1 cellular context compared by ENCODE assay signal in the genomic region with DNA sequence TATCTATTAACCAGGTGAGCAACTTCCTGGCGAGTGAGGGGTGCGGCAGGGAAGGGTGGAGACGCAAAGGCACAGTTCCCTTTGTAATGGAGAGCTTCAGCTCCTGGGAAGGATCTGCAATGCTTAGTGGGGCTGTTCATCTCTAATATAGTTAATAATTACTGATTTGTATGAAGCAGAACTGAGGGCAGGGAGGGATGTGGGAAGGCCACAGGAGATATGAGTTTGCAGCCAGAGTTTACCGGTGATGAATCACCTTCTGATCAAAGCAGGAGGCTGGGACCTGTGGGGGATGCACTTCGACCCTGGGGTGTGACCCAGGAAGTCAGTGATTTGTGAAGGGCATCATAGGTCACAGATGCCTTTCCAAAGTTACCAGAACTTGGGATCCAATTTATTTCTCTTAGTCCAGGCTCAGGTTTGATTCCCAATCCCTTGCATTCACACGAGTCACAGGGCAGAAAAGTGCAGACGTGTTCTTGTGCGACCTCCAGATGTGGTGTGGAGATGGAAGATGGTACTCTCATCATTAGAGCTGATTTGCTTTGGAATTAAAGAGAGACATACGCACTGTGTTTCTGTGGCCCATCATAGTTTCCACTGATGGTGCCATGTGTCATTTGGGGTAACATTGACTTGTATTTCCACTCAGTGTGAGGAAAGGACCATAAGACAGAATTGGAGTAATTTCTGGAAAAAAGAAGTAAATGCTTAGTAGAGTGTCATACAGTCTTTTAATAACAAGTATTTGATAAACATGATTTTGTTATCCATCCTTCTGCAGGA.
TF ChIP-seq lines count a peak whose summit lies in the region.

No MANE protein-coding gene starts in this region.

TF ChIP-seq in HepG2, 621 proteins besides CTCF, POLR2A, EP300 and RAD21 (continued from another document and continues in another):
- TF ChIP-seq, protein P1, sequence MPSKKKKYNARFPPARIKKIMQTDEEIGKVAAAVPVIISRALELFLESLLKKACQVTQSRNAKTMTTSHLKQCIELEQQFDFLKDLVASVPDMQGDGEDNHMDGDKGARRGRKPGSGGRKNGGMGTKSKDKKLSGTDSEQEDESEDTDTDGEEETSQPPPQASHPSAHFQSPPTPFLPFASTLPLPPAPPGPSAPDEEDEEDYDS (CRISPR knock-in tag; IDR thresholded peaks at IDR 0.05) = peak; percentile 60; the same call in 1 of the 2 replicates
- TF ChIP-seq, protein P2, sequence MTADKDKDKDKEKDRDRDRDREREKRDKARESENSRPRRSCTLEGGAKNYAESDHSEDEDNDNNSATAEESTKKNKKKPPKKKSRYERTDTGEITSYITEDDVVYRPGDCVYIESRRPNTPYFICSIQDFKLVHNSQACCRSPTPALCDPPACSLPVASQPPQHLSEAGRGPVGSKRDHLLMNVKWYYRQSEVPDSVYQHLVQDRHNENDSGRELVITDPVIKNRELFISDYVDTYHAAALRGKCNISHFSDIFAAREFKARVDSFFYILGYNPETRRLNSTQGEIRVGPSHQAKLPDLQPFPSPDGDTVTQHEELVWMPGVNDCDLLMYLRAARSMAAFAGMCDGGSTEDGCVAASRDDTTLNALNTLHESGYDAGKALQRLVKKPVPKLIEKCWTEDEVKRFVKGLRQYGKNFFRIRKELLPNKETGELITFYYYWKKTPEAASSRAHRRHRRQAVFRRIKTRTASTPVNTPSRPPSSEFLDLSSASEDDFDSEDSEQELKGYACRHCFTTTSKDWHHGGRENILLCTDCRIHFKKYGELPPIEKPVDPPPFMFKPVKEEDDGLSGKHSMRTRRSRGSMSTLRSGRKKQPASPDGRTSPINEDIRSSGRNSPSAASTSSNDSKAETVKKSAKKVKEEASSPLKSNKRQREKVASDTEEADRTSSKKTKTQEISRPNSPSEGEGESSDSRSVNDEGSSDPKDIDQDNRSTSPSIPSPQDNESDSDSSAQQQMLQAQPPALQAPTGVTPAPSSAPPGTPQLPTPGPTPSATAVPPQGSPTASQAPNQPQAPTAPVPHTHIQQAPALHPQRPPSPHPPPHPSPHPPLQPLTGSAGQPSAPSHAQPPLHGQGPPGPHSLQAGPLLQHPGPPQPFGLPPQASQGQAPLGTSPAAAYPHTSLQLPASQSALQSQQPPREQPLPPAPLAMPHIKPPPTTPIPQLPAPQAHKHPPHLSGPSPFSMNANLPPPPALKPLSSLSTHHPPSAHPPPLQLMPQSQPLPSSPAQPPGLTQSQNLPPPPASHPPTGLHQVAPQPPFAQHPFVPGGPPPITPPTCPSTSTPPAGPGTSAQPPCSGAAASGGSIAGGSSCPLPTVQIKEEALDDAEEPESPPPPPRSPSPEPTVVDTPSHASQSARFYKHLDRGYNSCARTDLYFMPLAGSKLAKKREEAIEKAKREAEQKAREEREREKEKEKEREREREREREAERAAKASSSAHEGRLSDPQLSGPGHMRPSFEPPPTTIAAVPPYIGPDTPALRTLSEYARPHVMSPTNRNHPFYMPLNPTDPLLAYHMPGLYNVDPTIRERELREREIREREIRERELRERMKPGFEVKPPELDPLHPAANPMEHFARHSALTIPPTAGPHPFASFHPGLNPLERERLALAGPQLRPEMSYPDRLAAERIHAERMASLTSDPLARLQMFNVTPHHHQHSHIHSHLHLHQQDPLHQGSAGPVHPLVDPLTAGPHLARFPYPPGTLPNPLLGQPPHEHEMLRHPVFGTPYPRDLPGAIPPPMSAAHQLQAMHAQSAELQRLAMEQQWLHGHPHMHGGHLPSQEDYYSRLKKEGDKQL (CRISPR knock-in tag; IDR thresholded peaks at IDR 0.05; ENCODE audit: low read depth) = 0 out of 2 replicates have a peak, but pooled peaks have one; percentile 59
- TF ChIP-seq GTF2F1 (IDR thresholded peaks at IDR 0.05; ENCODE audit: low read length) = no peak
- TF ChIP-seq, protein P3, sequence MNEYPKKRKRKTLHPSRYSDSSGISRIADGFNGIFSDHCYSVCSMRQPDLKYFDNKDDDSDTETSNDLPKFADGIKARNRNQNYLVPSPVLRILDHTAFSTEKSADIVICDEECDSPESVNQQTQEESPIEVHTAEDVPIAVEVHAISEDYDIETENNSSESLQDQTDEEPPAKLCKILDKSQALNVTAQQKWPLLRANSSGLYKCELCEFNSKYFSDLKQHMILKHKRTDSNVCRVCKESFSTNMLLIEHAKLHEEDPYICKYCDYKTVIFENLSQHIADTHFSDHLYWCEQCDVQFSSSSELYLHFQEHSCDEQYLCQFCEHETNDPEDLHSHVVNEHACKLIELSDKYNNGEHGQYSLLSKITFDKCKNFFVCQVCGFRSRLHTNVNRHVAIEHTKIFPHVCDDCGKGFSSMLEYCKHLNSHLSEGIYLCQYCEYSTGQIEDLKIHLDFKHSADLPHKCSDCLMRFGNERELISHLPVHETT (CRISPR knock-in tag; conservative IDR thresholded peaks at IDR 0.05) = no peak
- TF ChIP-seq KLF13 (CRISPR knock-in tag; IDR thresholded peaks at IDR 0.05) = no peak
- TF ChIP-seq, protein P4, sequence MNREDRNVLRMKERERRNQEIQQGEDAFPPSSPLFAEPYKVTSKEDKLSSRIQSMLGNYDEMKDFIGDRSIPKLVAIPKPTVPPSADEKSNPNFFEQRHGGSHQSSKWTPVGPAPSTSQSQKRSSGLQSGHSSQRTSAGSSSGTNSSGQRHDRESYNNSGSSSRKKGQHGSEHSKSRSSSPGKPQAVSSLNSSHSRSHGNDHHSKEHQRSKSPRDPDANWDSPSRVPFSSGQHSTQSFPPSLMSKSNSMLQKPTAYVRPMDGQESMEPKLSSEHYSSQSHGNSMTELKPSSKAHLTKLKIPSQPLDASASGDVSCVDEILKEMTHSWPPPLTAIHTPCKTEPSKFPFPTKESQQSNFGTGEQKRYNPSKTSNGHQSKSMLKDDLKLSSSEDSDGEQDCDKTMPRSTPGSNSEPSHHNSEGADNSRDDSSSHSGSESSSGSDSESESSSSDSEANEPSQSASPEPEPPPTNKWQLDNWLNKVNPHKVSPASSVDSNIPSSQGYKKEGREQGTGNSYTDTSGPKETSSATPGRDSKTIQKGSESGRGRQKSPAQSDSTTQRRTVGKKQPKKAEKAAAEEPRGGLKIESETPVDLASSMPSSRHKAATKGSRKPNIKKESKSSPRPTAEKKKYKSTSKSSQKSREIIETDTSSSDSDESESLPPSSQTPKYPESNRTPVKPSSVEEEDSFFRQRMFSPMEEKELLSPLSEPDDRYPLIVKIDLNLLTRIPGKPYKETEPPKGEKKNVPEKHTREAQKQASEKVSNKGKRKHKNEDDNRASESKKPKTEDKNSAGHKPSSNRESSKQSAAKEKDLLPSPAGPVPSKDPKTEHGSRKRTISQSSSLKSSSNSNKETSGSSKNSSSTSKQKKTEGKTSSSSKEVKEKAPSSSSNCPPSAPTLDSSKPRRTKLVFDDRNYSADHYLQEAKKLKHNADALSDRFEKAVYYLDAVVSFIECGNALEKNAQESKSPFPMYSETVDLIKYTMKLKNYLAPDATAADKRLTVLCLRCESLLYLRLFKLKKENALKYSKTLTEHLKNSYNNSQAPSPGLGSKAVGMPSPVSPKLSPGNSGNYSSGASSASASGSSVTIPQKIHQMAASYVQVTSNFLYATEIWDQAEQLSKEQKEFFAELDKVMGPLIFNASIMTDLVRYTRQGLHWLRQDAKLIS (CRISPR knock-in tag; IDR thresholded peaks at IDR 0.05) = no peak
- TF ChIP-seq, protein P5, sequence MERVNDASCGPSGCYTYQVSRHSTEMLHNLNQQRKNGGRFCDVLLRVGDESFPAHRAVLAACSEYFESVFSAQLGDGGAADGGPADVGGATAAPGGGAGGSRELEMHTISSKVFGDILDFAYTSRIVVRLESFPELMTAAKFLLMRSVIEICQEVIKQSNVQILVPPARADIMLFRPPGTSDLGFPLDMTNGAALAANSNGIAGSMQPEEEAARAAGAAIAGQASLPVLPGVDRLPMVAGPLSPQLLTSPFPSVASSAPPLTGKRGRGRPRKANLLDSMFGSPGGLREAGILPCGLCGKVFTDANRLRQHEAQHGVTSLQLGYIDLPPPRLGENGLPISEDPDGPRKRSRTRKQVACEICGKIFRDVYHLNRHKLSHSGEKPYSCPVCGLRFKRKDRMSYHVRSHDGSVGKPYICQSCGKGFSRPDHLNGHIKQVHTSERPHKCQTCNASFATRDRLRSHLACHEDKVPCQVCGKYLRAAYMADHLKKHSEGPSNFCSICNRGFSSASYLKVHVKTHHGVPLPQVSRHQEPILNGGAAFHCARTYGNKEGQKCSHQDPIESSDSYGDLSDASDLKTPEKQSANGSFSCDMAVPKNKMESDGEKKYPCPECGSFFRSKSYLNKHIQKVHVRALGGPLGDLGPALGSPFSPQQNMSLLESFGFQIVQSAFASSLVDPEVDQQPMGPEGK (CRISPR knock-in tag; IDR thresholded peaks at IDR 0.05) = peak; percentile 72
- TF ChIP-seq NR2F2 (IDR thresholded peaks at IDR 0.05; ENCODE audit: borderline replicate concordance, low read depth) = peak; percentile 96
- no peak for TF ChIP-seq ZNF782 (CRISPR knock-in tag; IDR thresholded peaks at IDR 0.05; ENCODE audit: borderline replicate concordance)
- TF ChIP-seq CREB1 (IDR thresholded peaks at IDR 0.05) = no peak
- no peak for TF ChIP-seq CREB1 (CRISPR knock-in tag; IDR thresholded peaks at IDR 0.05)
- no peak for TF ChIP-seq ZIK1 (CRISPR knock-in tag; IDR thresholded peaks at IDR 0.05; ENCODE audit: borderline replicate concordance, low read depth)
- no peak for TF ChIP-seq ZNF549 (CRISPR knock-in tag; IDR thresholded peaks at IDR 0.05)
- TF ChIP-seq, protein P6, sequence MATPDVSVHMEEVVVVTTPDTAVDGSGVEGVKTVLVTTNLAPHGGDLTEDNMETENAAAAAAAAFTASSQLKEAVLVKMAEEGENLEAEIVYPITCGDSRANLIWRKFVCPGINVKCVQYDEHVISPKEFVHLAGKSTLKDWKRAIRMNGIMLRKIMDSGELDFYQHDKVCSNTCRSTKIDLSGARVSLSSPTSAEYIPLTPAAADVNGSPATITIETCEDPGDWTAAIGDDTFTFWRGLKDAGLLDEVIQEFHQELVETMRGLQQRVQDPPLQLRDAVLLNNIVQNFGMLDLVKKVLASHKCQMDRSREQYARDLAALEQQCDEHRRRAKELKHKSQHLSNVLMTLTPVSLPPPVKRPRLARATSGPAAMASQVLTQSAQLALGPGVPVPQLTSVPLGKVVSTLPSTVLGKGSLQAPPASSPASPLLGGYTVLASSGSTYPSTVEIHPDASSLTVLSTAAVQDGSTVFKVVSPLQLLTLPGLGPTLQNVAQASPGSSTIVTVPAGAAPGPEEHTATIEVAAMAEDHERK (CRISPR knock-in tag; IDR thresholded peaks at IDR 0.05; ENCODE audit: low read depth) = no peak
- peak; percentile 74 for TF ChIP-seq ZNF652 (CRISPR knock-in tag; IDR thresholded peaks at IDR 0.05; ENCODE audit: borderline replicate concordance, low read depth)
- peak; percentile 51; the same call in 1 of the 2 replicates for TF ChIP-seq ZNF331 (CRISPR knock-in tag; IDR thresholded peaks at IDR 0.05)
- peak; percentile 60 for TF ChIP-seq GABPB1 (CRISPR knock-in tag; IDR thresholded peaks at IDR 0.05)
- TF ChIP-seq, protein P7, sequence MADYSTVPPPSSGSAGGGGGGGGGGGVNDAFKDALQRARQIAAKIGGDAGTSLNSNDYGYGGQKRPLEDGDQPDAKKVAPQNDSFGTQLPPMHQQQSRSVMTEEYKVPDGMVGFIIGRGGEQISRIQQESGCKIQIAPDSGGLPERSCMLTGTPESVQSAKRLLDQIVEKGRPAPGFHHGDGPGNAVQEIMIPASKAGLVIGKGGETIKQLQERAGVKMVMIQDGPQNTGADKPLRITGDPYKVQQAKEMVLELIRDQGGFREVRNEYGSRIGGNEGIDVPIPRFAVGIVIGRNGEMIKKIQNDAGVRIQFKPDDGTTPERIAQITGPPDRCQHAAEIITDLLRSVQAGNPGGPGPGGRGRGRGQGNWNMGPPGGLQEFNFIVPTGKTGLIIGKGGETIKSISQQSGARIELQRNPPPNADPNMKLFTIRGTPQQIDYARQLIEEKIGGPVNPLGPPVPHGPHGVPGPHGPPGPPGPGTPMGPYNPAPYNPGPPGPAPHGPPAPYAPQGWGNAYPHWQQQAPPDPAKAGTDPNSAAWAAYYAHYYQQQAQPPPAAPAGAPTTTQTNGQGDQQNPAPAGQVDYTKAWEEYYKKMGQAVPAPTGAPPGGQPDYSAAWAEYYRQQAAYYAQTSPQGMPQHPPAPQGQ (CRISPR knock-in tag; IDR thresholded peaks at IDR 0.05; ENCODE audit: borderline replicate concordance) = 0 out of 2 replicates have a peak, but pooled peaks have one; percentile 40
- no peak for TF ChIP-seq MTA1 (CRISPR knock-in tag; IDR thresholded peaks at IDR 0.05; ENCODE audit: borderline replicate concordance)
- TF ChIP-seq, protein P8, sequence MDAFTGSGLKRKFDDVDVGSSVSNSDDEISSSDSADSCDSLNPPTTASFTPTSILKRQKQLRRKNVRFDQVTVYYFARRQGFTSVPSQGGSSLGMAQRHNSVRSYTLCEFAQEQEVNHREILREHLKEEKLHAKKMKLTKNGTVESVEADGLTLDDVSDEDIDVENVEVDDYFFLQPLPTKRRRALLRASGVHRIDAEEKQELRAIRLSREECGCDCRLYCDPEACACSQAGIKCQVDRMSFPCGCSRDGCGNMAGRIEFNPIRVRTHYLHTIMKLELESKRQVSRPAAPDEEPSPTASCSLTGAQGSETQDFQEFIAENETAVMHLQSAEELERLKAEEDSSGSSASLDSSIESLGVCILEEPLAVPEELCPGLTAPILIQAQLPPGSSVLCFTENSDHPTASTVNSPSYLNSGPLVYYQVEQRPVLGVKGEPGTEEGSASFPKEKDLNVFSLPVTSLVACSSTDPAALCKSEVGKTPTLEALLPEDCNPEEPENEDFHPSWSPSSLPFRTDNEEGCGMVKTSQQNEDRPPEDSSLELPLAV (CRISPR knock-in tag; conservative IDR thresholded peaks at IDR 0.05; ENCODE audit: low read depth) = no peak
- TF ChIP-seq SOX13 (IDR thresholded peaks at IDR 0.05) = no peak; the same call in 1 of the 2 replicates
- peak in 1 of 2 experiments; percentile 81; a peak in 2 of 4 replicates for TF ChIP-seq SOX13 (CRISPR knock-in tag; conservative IDR thresholded peaks at IDR 0.05 in 1 of 2, IDR thresholded peaks at IDR 0.05 in 1 of 2)
- no peak for TF ChIP-seq ZNF790 (CRISPR knock-in tag; IDR thresholded peaks at IDR 0.05; ENCODE audit: borderline replicate concordance)
- peak; percentile 36; the same call in 1 of the 2 replicates for TF ChIP-seq CBX5 (CRISPR knock-in tag; IDR thresholded peaks at IDR 0.05; ENCODE audit: borderline replicate concordance)
- peak; percentile 44; the same call in 1 of the 2 replicates for TF ChIP-seq MIER3 (CRISPR knock-in tag; IDR thresholded peaks at IDR 0.05; ENCODE audit: borderline replicate concordance)
- no peak; the same call in 1 of the 2 replicates for TF ChIP-seq SNAPC2 (CRISPR knock-in tag; IDR thresholded peaks at IDR 0.05)
- peak; percentile 41; the same call in 1 of the 2 replicates for TF ChIP-seq PPARG (CRISPR knock-in tag; conservative IDR thresholded peaks at IDR 0.05)
- TF ChIP-seq ZNF792 (CRISPR knock-in tag; IDR thresholded peaks at IDR 0.05) = peak; percentile 73
- TF ChIP-seq HDAC1 (CRISPR knock-in tag; IDR thresholded peaks at IDR 0.05) = peak; percentile 75
- 0 out of 2 replicates have a peak, but pooled peaks have one; percentile 52 for TF ChIP-seq ELF4 (CRISPR knock-in tag; IDR thresholded peaks at IDR 0.05; ENCODE audit: borderline replicate concordance)
- peak; percentile 90 for TF ChIP-seq RCOR2 (CRISPR knock-in tag; IDR thresholded peaks at IDR 0.05)
- no peak for TF ChIP-seq ZFX (CRISPR knock-in tag; IDR thresholded peaks at IDR 0.05; ENCODE audit: low read depth)
- peak; percentile 95; the same call in 1 of the 2 replicates for TF ChIP-seq JUN (CRISPR knock-in tag; IDR thresholded peaks at IDR 0.05)
- no peak for TF ChIP-seq JARID2 (CRISPR knock-in tag; IDR thresholded peaks at IDR 0.05; ENCODE audit: insufficient replicate concordance)
